Comparison of ENCODE assay signal across 9 cellular contexts in genomic region chr1:29179641-29180184, GRCh38. TPM values are rescaled to one million over a fixed set of nuclear protein-coding genes. Genes with fewer than 3 reads are reported as not detected.
DNase-seq lines count a peak whose midpoint lies in the region; ATAC-seq and TF ChIP-seq lines count a peak whose summit lies in the region.
"Had no signal": no experiment of that assay in that cellular context is flagged by ENCODE, and none has a peak within 500 bp of the region (broad histone marks: within the 10 kb centered on the region; RNA-seq: fewer than 3 reads in every experiment).

No MANE protein-coding gene starts in this region.

- H3K36me3 ChIP-seq in SK-N-SH (replicated peaks in 1 of 2; ENCODE audit: control insufficient read depth in 1 of 2, insufficient read depth in 2 of 2, low read length in 1 of 2), result peaks cover 6 to 14% of the 10 kb centered on the region in 2 experiments
- peaks cover 0 to 6% (median 4%) of the 10 kb centered on the region in 5 donors for H3K36me3 ChIP-seq in subcutaneous abdominal adipose tissue (ENCODE audit: control insufficient read depth in 5 of 5, insufficient read depth in 5 of 5, low read length in 5 of 5)

- TF ChIP-seq CTCF in SK-N-SH (IDR thresholded peaks at IDR 0.05), result no peak

- H3F3A ChIP-seq in SK-N-SH (replicated peaks; ENCODE audit: insufficient read depth), result peaks cover 31% of the 10 kb centered on the region

- H3K4me1 Mint-ChIP-seq in activated CD4-positive, alpha-beta memory T cell treated with anti-CD3 and anti-CD28 coated beads, Interleukin-2, amount 10 ng/mL, durations not matched to agents 7 days and 5 days, result peaks cover 55% of the 10 kb centered on the region

- peak overlapping the region; percentile 98 for H3K4me3 Mint-ChIP-seq in activated CD4-positive, alpha-beta memory T cell treated with anti-CD3 and anti-CD28 coated beads, Interleukin-2, amount 10 ng/mL, durations not matched to agents 7 days and 5 days

- H3K79me2 ChIP-seq in SK-N-SH (ENCODE audit: insufficient read depth), result peaks cover 70% of the 10 kb centered on the region

- H3K36me3 Mint-ChIP-seq in activated CD4-positive, alpha-beta memory T cell treated with anti-CD3 and anti-CD28 coated beads, Interleukin-2, amount 10 ng/mL, durations not matched to agents 7 days and 5 days (ENCODE audit: low read depth), result peaks cover 42% of the 10 kb centered on the region

- peak overlapping the region; percentile 95 for H3K27ac Mint-ChIP-seq in activated CD4-positive, alpha-beta memory T cell treated with anti-CD3 and anti-CD28 coated beads, Interleukin-2, amount 10 ng/mL, durations not matched to agents 7 days and 5 days

- H3K9ac ChIP-seq in SK-N-SH, result peak overlapping the region; percentile 100; the same call in 1 of the 2 replicates
- H3K9ac ChIP-seq in subcutaneous abdominal adipose tissue (ENCODE audit: low read length in 5 of 5), result peak overlapping the region; percentile 99 to 100 (median 100)

- H3K27me3 ChIP-seq in SK-N-SH (ENCODE audit: insufficient read depth) (no peaks in the 10 kb centered on the region), subcutaneous abdominal adipose tissue (ENCODE audit: control insufficient read depth in 5 of 5, insufficient read depth in 4 of 5, low read length in 5 of 5) (no peaks in the 10 kb centered on the region)

- H3K27me3 Mint-ChIP-seq in activated CD4-positive, alpha-beta memory T cell treated with anti-CD3 and anti-CD28 coated beads, Interleukin-2, amount 10 ng/mL, durations not matched to agents 7 days and 5 days, result no peaks in the 10 kb centered on the region

- H3K9me2 ChIP-seq in SK-N-SH, result no peaks in the 10 kb centered on the region

- H3K4me3 ChIP-seq in SK-N-SH (ENCODE audit: low read depth in 2 of 2, low read length in 1 of 2), result peak overlapping the region; percentile 86 to 95; a peak in 3 of 4 replicates
- H3K4me3 ChIP-seq in iPS-11a (ENCODE audit: low read depth, low read length), result peak overlapping the region; percentile 93
- H3K4me3 ChIP-seq in subcutaneous abdominal adipose tissue (ENCODE audit: low read depth in 1 of 5, low read length in 5 of 5), result peak overlapping the region; percentile 79 to 94 (median 87)

- ATAC-seq in SK-N-SH treated with all-trans-retinoic acid at 6 μM for 48 hours, result no peak
- ATAC-seq in GM21619 (IDR thresholded peaks at IDR 0.05; ENCODE audit: unreplicated experiment), result no peak

- no peak overlapping the region for H2AFZ ChIP-seq in SK-N-SH (ENCODE audit: low read depth)

- POLR2A ChIA-PET in SK-N-SH (lab: Yijun Ruan, JAX), result no interaction called here
- POLR2A ChIA-PET in activated CD4-positive, alpha-beta memory T cell treated with anti-CD3 and anti-CD28 coated beads, Interleukin-2, amount 10 ng/mL, durations not matched to agents 7 days and 5 days (lab: Charles Lee), result interaction anchor here (1.0 to 6.1 kb wide), 13 partner anchors 11 to 598 kb away, joined by 3 to 108 read pairs (median 12); partner anchors contain the start of genes EPB41, GMEB1, MECR and TMEM200B

- TF ChIP-seq EP300 in SK-N-SH (IDR thresholded peaks at IDR 0.05; ENCODE audit: borderline replicate concordance in 1 of 2, low read depth in 1 of 2, low read length in 1 of 2), result no peak

- H3K27ac ChIP-seq in SK-N-SH (ENCODE audit: low read depth in 2 of 2, low read length in 1 of 2) (no peak overlapping the region), subcutaneous abdominal adipose tissue (ENCODE audit: low read depth, low read length) (peak overlapping the region; percentile 100)

- peaks cover 62% of the 10 kb centered on the region for H4K20me1 ChIP-seq in SK-N-SH (ENCODE audit: insufficient read depth)

- no peaks in the 10 kb centered on the region for H3K9me3 Mint-ChIP-seq in activated CD4-positive, alpha-beta memory T cell treated with anti-CD3 and anti-CD28 coated beads, Interleukin-2, amount 10 ng/mL, durations not matched to agents 7 days and 5 days

- CTCF ChIA-PET in SK-N-SH (lab: Yijun Ruan, JAX), result interaction anchor here (0.7 to 6.6 kb wide), 7 partner anchors 9 to 297 kb away, joined by 3 to 45 read pairs (median 5); no protein-coding TSS in a partner anchor
- CTCF ChIA-PET in activated CD4-positive, alpha-beta memory T cell treated with anti-CD3 and anti-CD28 coated beads, Interleukin-2, amount 10 ng/mL, durations not matched to agents 7 days and 5 days (lab: Charles Lee), result interaction anchor here (3.2 to 6.5 kb wide), 2 partner anchors 9 to 22 kb away, joined by 23 to 72 read pairs; no protein-coding TSS in a partner anchor

- TF ChIP-seq RAD21 in SK-N-SH (IDR thresholded peaks at IDR 0.05; ENCODE audit: low read length), result no peak

- no peaks in the 10 kb centered on the region for H3K9me3 ChIP-seq in SK-N-SH
- H3K9me3 ChIP-seq in subcutaneous abdominal adipose tissue (ENCODE audit: control insufficient read depth in 5 of 5, low read length in 5 of 5), result no peaks in the 10 kb centered on the region

- H3K4me2 ChIP-seq in SK-N-SH, result peak overlapping the region; percentile 86

- WGBS in SK-N-SH (ENCODE audit: low lambda C conversion rate), result 58% methylated on average over 4 of the region's 4 CpGs

- peaks cover 10 to 25% of the 10 kb centered on the region in 2 experiments; a peak in 3 of 4 replicates for H3K4me1 ChIP-seq in SK-N-SH (ENCODE audit: control insufficient read depth in 1 of 2, insufficient read depth in 2 of 2, low read depth in 1 of 2, low read length in 1 of 2)
- peaks cover 11 to 52% (median 51%) of the 10 kb centered on the region in 5 donors for H3K4me1 ChIP-seq in subcutaneous abdominal adipose tissue (ENCODE audit: control insufficient read depth in 5 of 5, insufficient read depth in 5 of 5, low read length in 5 of 5)

- DNase-seq in SK-N-SH (no peak), NCI-H524 (lab: John Stamatoyannopoulos, UW) (no peak), OCI-M2 (lab: John Stamatoyannopoulos, UW; ENCODE audit: unreplicated experiment) (no peak)
- DNase-seq in activated CD4-positive, alpha-beta memory T cell treated with anti-CD3 and anti-CD28 coated beads, Interleukin-2, amount 10 ng/mL, durations not matched to agents 7 days and 5 days, result no peak
- DNase-seq: NCI-H187 had no signal

TF ChIP-seq in SK-N-SH, 30 proteins besides CTCF, POLR2A, EP300 and RAD21 (continues in another document):
- TF ChIP-seq GABPA (IDR thresholded peaks at IDR 0.05; ENCODE audit: low read depth) (no peak), NRF1 (IDR thresholded peaks at IDR 0.05; ENCODE audit: low read depth, low read length) (no peak), POLR2AphosphoS5 (IDR thresholded peaks at IDR 0.05; ENCODE audit: low read depth, low read length) (no peak), EZH2phosphoT487 (IDR thresholded peaks at IDR 0.05; ENCODE audit: borderline replicate concordance, low read depth) (no peak), IRF3 (IDR thresholded peaks at IDR 0.05; ENCODE audit: low read depth, low read length) (no peak), GATA2 (CRISPR knock-in tag; IDR thresholded peaks at IDR 0.05) (no peak)

TF ChIP-seq in SK-N-SH treated with all-trans-retinoic acid at 6 μM for 48 hours, 23 proteins besides CTCF, POLR2A, EP300 and RAD21 (continues in another document):
- TF ChIP-seq BACH2 (CRISPR knock-in tag; IDR thresholded peaks at IDR 0.05; ENCODE audit: borderline replicate concordance), result no peak
- no peak for TF ChIP-seq ARNTL (CRISPR knock-in tag; IDR thresholded peaks at IDR 0.05; ENCODE audit: borderline replicate concordance, low read depth)
- no peak for TF ChIP-seq ZFP30 (CRISPR knock-in tag; IDR thresholded peaks at IDR 0.05)
- TF ChIP-seq OSR1 (CRISPR knock-in tag; IDR thresholded peaks at IDR 0.05), result no peak
- TF ChIP-seq TOX (CRISPR knock-in tag; IDR thresholded peaks at IDR 0.05; ENCODE audit: borderline replicate concordance), result no peak
- no peak for TF ChIP-seq PATZ1 (CRISPR knock-in tag; IDR thresholded peaks at IDR 0.05; ENCODE audit: borderline replicate concordance)

RNA-seq across cellular contexts. Expression of gene SRSF4, which starts 2.0 kb away (rescaled TPM):
- polyA plus RNA-seq in SK-N-SH (2012; rRNA removed), result 55.3 and 62.6 TPM in 2 replicates
- polyA plus RNA-seq in SK-N-SH (2012; cell fraction: cytosol; rRNA removed), result 68.6 and 73.7 TPM in 2 replicates
- 125 and 196 TPM in 2 replicates for polyA plus RNA-seq in SK-N-SH (2012; cell fraction: nucleus; rRNA removed)
- total RNA-seq in activated CD4-positive, alpha-beta memory T cell treated with anti-CD3 and anti-CD28 coated beads, Interleukin-2, amount 10 ng/mL, durations not matched to agents 7 days and 5 days, result 100 to 1,000 TPM; 121 to 123 TPM

RNA-seq across cellular contexts. Expression of gene MECR, which starts 51.0 kb away (rescaled TPM):
- polyA plus RNA-seq in SK-N-SH (2012; rRNA removed), result 38.3 and 38.7 TPM in 2 replicates
- polyA plus RNA-seq in SK-N-SH (2012; cell fraction: cytosol; rRNA removed), result 28.6 and 32.9 TPM in 2 replicates
- 48.3 and 55.4 TPM in 2 replicates for polyA plus RNA-seq in SK-N-SH (2012; cell fraction: nucleus; rRNA removed)
- 10 to 100 TPM; 13.9 to 17.6 TPM for total RNA-seq in activated CD4-positive, alpha-beta memory T cell treated with anti-CD3 and anti-CD28 coated beads, Interleukin-2, amount 10 ng/mL, durations not matched to agents 7 days and 5 days

RNA-seq across cellular contexts. Expression of gene TMEM200B, which starts 56.0 kb away (rescaled TPM):
- 1.5 and 2.0 TPM in 2 replicates for polyA plus RNA-seq in SK-N-SH (2012; rRNA removed)
- polyA plus RNA-seq in SK-N-SH (2012; cell fraction: cytosol; rRNA removed), result 0.97 and 1.6 TPM in 2 replicates
- 3.7 and 4.9 TPM in 2 replicates for polyA plus RNA-seq in SK-N-SH (2012; cell fraction: nucleus; rRNA removed)
- total RNA-seq in activated CD4-positive, alpha-beta memory T cell treated with anti-CD3 and anti-CD28 coated beads, Interleukin-2, amount 10 ng/mL, durations not matched to agents 7 days and 5 days, result not detected

RNA-seq across cellular contexts. Expression of gene PTPRU, which starts 56.6 kb away (rescaled TPM):
- polyA plus RNA-seq in SK-N-SH (2012; rRNA removed), result 2.9 and 3.5 TPM in 2 replicates
- 1.5 and 2.9 TPM in 2 replicates for polyA plus RNA-seq in SK-N-SH (2012; cell fraction: cytosol; rRNA removed)
- 6.8 and 12.6 TPM in 2 replicates for polyA plus RNA-seq in SK-N-SH (2012; cell fraction: nucleus; rRNA removed)
- total RNA-seq in activated CD4-positive, alpha-beta memory T cell treated with anti-CD3 and anti-CD28 coated beads, Interleukin-2, amount 10 ng/mL, durations not matched to agents 7 days and 5 days, result under 1 TPM; 0.13 to 0.68 TPM
